Comparison of ENCODE assay signal across 8 cellular contexts in genomic region chr2:68253211-68254068, GRCh38. TPM values are rescaled to one million over a fixed set of nuclear protein-coding genes. Genes with fewer than 3 reads are reported as not detected.
A peak's percentile ranks its signal among the peaks of the same experiment; 100 is the strongest.
DNase-seq lines count a peak whose midpoint lies in the region; TF ChIP-seq lines count a peak whose summit lies in the region.

No MANE protein-coding gene starts in this region.

- H3K4me1 Mint-ChIP-seq in chondrocyte (ENCODE audit: low read depth): peaks cover 43% of the 10 kb centered on the region

- 0% methylated on average over 1 to 4 of the region's 16 CpGs for WGBS in mesodermal cell (ENCODE audit: insufficient coverage in 2 of 2), 2 experiments
- 1% methylated on average over 16 of the region's 16 CpGs for WGBS in thymus

- H3K27me3 ChIP-seq in thymus (ENCODE audit: control insufficient read depth, insufficient read depth): no peaks in the 10 kb centered on the region

- no peaks in the 10 kb centered on the region for H3K27me3 Mint-ChIP-seq in chondrocyte (ENCODE audit: low read depth)

- H3K36me3 ChIP-seq in mesodermal cell (ENCODE audit: control insufficient read depth, insufficient read depth, low read length) (peaks cover 3% of the 10 kb centered on the region), thymus (ENCODE audit: control insufficient read depth, insufficient read depth) (no peaks in the 10 kb centered on the region)

- intact Hi-C loops in posterior cingulate gyrus (cut with DNase I): loop anchor here (10.0 kb wide), 1 partner anchor 189 kb away; the partner anchor contains the start of gene C1D

- peak; percentile 55 for DNase-seq in NCI-H82 (lab: John Stamatoyannopoulos, UW)
- DNase-seq in NCI-H82 treated with DMSO at 0.1 percent for 48 hours (lab: John Stamatoyannopoulos, UW; ENCODE audit: unreplicated experiment): no peak
- peak; percentile 38 for DNase-seq in SK-MEL-5 (ENCODE audit: low read depth, low spot score)
- no peak for DNase-seq in chondrocyte (ENCODE audit: low spot score)
- DNase-seq in A172 (ENCODE audit: low spot score): no peak
- no peak for DNase-seq in posterior cingulate gyrus

- peak overlapping the region; percentile 100 for H3K27ac Mint-ChIP-seq in chondrocyte (ENCODE audit: unreplicated experiment)

- H3K9me3 ChIP-seq in mesodermal cell (ENCODE audit: control insufficient read depth, low read length) (no peaks in the 10 kb centered on the region), thymus (ENCODE audit: control insufficient read depth) (no peaks in the 10 kb centered on the region)

- peak overlapping the region; percentile 99 for H3K4me3 Mint-ChIP-seq in chondrocyte (ENCODE audit: unreplicated experiment)

- H3K27ac ChIP-seq in mesodermal cell (ENCODE audit: low read depth, low read length, severe bottlenecking): peak overlapping the region; percentile 90
- H3K27ac ChIP-seq in thymus (ENCODE audit: low read depth): peak overlapping the region; percentile 98

- H3K4me3 ChIP-seq in mesodermal cell (ENCODE audit: extremely low read depth, insufficient read depth, low read length, poor library complexity, severe bottlenecking) (peak overlapping the region; percentile 89), thymus (ENCODE audit: low read length) (peak overlapping the region; percentile 93)

- TF ChIP-seq CTCF in chondrocyte (IDR thresholded peaks at IDR 0.05): no peak

- H3K9me3 Mint-ChIP-seq in chondrocyte (ENCODE audit: low read depth): no peaks in the 10 kb centered on the region

- H3K36me3 Mint-ChIP-seq in chondrocyte (ENCODE audit: low read depth): no peaks in the 10 kb centered on the region

- in situ Hi-C loops in SK-MEL-5 (cut with HindIII; ENCODE audit: low pct_unique_long_range_greater_than_20kb, low sequenced_read_pairs): no loop called here

- H3K4me1 ChIP-seq in mesodermal cell (ENCODE audit: control insufficient read depth, insufficient read depth, low read length, poor library complexity, severe bottlenecking) (peaks cover 3% of the 10 kb centered on the region), thymus (ENCODE audit: control insufficient read depth, insufficient read depth, low read length) (peaks cover 9% of the 10 kb centered on the region)

RNA-seq across cellular contexts. Expression of gene PPP3R1, which starts 1.1 kb away (rescaled TPM):
- 20.3 and 23.6 TPM in 2 replicates for total RNA-seq in SK-MEL-5 (2014; rRNA removed; shearing (Covaris generic))
- 54.3 and 71.1 TPM in 2 replicates for polyA plus RNA-seq in SK-MEL-5 (2015; cell fraction: cytosol; rRNA removed)
- polyA plus RNA-seq in SK-MEL-5 (2015; cell fraction: nucleus; rRNA removed): 20.5 and 23.5 TPM in 2 replicates
- 56.2 to 72.3 TPM (median 70.8 TPM) in 3 replicates for total RNA-seq in chondrocyte
- 45.0 TPM for polyA plus RNA-seq in mesodermal cell (2013, experiment 1 of 2)
- 51.2 TPM for polyA plus RNA-seq in mesodermal cell (2013, experiment 2 of 2)
- 37.3 TPM for polyA plus RNA-seq in thymus
- total RNA-seq in A172 (2014; rRNA removed; shearing (Covaris generic)): 18.0 and 24.5 TPM in 2 replicates

Comparison
In these comparisons a context has a peak if more than half of its experiments do, and no peak if none do; other contexts are left out.
1. DNase-seq: peak in NCI-H82 (single experiment) and SK-MEL-5 (single experiment); none in NCI-H82 treated with DMSO at 0.1 percent for 48 hours (single experiment), chondrocyte (single experiment), A172 (single experiment) and posterior cingulate gyrus (0 of 10).